Comparison of ENCODE assay signal across 8 cellular contexts in genomic region chr7:45890902-45891461, GRCh38. TPM values are rescaled to one million over a fixed set of nuclear protein-coding genes. Genes with fewer than 3 reads are reported as not detected.
DNase-seq lines count a peak whose midpoint lies in the region; ATAC-seq and TF ChIP-seq lines count a peak whose summit lies in the region.

No MANE protein-coding gene starts in this region.

- TF ChIP-seq POLR2A in body of pancreas (IDR thresholded peaks at IDR 0.05): no peak

- no peak overlapping the region for H3K27ac ChIP-seq in body of pancreas

- no peaks in the 10 kb centered on the region for H3K9me3 ChIP-seq in body of pancreas

- intact Hi-C loops in body of pancreas (cut with DNase I): no loop called here
- intact Hi-C loops in posterior cingulate gyrus (cut with DNase I): no loop called here

- DNase-seq in NCI-H82 (lab: John Stamatoyannopoulos, UW) (peak; percentile 46), NCI-H82 treated with DMSO at 0.1 percent for 48 hours (lab: John Stamatoyannopoulos, UW; ENCODE audit: unreplicated experiment) (no peak), NCI-H1105 treated with DMSO at 0.1 percent for 48 hours (lab: John Stamatoyannopoulos, UW) (peak; percentile 51), body of pancreas (no peak), middle frontal gyrus (ENCODE audit: extremely low spot score, low spot score) (peak; percentile 42), posterior cingulate gyrus (no peak), GM19240 (ENCODE audit: insufficient read length, low spot score) (no peak)
- DNase-seq in stimulated activated naive CD4-positive, alpha-beta T cell treated with Interleukin-2 at 50 U/mL for 16 hours (lab: John Stamatoyannopoulos, UW): no peak

- peak in 6 of 7 experiments; percentile 47 to 68 (median 61) for TF ChIP-seq CTCF in body of pancreas (IDR thresholded peaks at IDR 0.05)

- 17 to 23% methylated on average over 6 of the region's 6 CpGs for WGBS in body of pancreas, 2 donors

- H3K4me3 ChIP-seq in body of pancreas: no peak overlapping the region

- H3K4me1 ChIP-seq in body of pancreas: peaks cover 12% of the 10 kb centered on the region

- no peaks in the 10 kb centered on the region for H3K27me3 ChIP-seq in body of pancreas

- H3K36me3 ChIP-seq in body of pancreas (replicated peaks in 1 of 2; ENCODE audit: insufficient read depth in 1 of 2, low read depth in 2 of 2): no peaks in the 10 kb centered on the region

- no peak for ATAC-seq in body of pancreas

RNA-seq across cellular contexts. Expression of gene IGFBP1, which starts 2.7 kb away (rescaled TPM):
- under 1 TPM; 0.26 to 0.99 TPM for total RNA-seq in body of pancreas

RNA-seq across cellular contexts. Expression of gene CCDC201, which starts 18.1 kb away (rescaled TPM):
- not detected for total RNA-seq in body of pancreas

RNA-seq across cellular contexts. Expression of gene IGFBP3, which starts 30.1 kb away (rescaled TPM):
- 100 to 1,000 TPM; 100 to 405 TPM for total RNA-seq in body of pancreas

Comparison
In these comparisons a context has a peak if more than half of its experiments do, and no peak if none do; other contexts are left out.
1. DNase-seq: peak in NCI-H82 (single experiment), NCI-H1105 treated with DMSO at 0.1 percent for 48 hours (single experiment) and middle frontal gyrus (single experiment); none in NCI-H82 treated with DMSO at 0.1 percent for 48 hours (single experiment), body of pancreas (0 of 4), posterior cingulate gyrus (0 of 10), GM19240 (single experiment) and stimulated activated naive CD4-positive, alpha-beta T cell treated with Interleukin-2 at 50 U/mL for 16 hours (single experiment).